13 cellular contexts compared by ENCODE assay signal in the genomic region with DNA sequence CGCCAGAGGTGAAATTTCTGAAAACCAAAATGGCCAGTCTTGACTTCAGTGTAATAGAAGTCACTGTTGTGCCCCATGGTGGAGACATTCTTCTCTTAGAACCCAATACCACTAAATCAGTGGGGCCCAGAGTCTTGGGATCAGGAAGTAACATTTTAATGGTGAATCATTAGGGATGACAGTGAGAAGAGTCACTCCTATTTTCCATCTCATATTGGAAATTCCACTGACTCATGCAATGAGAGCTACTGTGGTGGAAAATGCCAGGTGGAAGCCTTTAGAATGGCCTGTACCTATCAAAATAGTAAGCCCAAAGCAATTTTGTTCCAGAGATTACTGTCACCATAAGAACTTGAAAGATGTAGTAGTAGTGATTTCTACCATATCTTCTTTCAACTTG. TPM values are rescaled to one million over a fixed set of nuclear protein-coding genes. Genes with fewer than 3 reads are reported as not detected.
DNase-seq lines count a peak whose midpoint lies in the region; ATAC-seq and TF ChIP-seq lines count a peak whose summit lies in the region.
"Had no signal": no experiment of that assay in that cellular context is flagged by ENCODE, and none has a peak within 500 bp of the region (broad histone marks: within the 10 kb centered on the region; RNA-seq: fewer than 3 reads in every experiment).

No MANE protein-coding gene starts in this region.

- no peak overlapping the region for H3K27ac ChIP-seq in right lobe of liver
- H3K27ac ChIP-seq: pancreas, uterus had no signal

- no peaks in the 10 kb centered on the region for H3K4me1 ChIP-seq in right lobe of liver
- H3K4me1 ChIP-seq: pancreas, uterus had no signal

- POLR2A ChIA-PET in BJ (lab: Charles Lee): interaction anchor here (0.6 kb wide), 1 partner anchor 18 kb away, joined by 12 read pairs; no protein-coding TSS in a partner anchor

- CTCF ChIA-PET in BJ (lab: Yijun Ruan, JAX): interaction anchor here (1.4 to 3.4 kb wide), 3 partner anchors 9 to 69 kb away, joined by 5 to 20 read pairs (median 5); a partner anchor contains a TSS

- DNase-seq in BJ (ENCODE audit: low read depth) (peak; percentile 43), HFF-Myc (ENCODE audit: extremely low read depth, low read depth) (peak; percentile 42), amniotic epithelial cell (ENCODE audit: low read depth) (peak; percentile 78), kidney glomerular epithelial cell (lab: John Stamatoyannopoulos, UW) (peak; percentile 87), globus pallidus (ENCODE audit: low spot score) (no peak), right lobe of liver (no peak), Ammon's horn (ENCODE audit: low spot score) (no peak)
- DNase-seq: activated effector memory CD4-positive, alpha-beta T cell treated with Interleukin-2 at 50 U/mL for 16 hours; H7; islet precursor cell; pancreas; uterus had no signal

- H3K27me3 ChIP-seq in BJ (ENCODE audit: control insufficient read depth, insufficient read depth, low read length) (no peaks in the 10 kb centered on the region), right lobe of liver (no peaks in the 10 kb centered on the region)
- H3K27me3 ChIP-seq: pancreas, uterus had no signal

- intact Hi-C loops in right lobe of liver (cut with DNase I): no loop called here

- no peaks in the 10 kb centered on the region for H3K36me3 ChIP-seq in BJ (ENCODE audit: control insufficient read depth, insufficient read depth, low read length)
- H3K36me3 ChIP-seq in right lobe of liver: no peaks in the 10 kb centered on the region
- H3K36me3 ChIP-seq: pancreas, uterus had no signal

- no peak for TF ChIP-seq POLR2A in right lobe of liver (IDR thresholded peaks at IDR 0.05)

- no peaks in the 10 kb centered on the region for H3K9me3 ChIP-seq in right lobe of liver
- H3K9me3 ChIP-seq: pancreas, uterus had no signal

- ATAC-seq in right lobe of liver (no peak), GM21737 (IDR thresholded peaks at IDR 0.05; ENCODE audit: unreplicated experiment) (no peak)
- ATAC-seq: pancreas had no signal

- WGBS in right lobe of liver (ENCODE audit: insufficient coverage, low coverage, low lambda C conversion rate, missing lambda C conversion rate): 100% methylated on average over 1 of the region's 1 CpG

- H3K4me3 ChIP-seq in BJ (ENCODE audit: low read depth, low read length): no peak overlapping the region
- no peak overlapping the region for H3K4me3 ChIP-seq in HFF-Myc (replicated peaks; ENCODE audit: low read depth, low read length)
- no peak overlapping the region for H3K4me3 ChIP-seq in right lobe of liver
- H3K4me3 ChIP-seq: pancreas, uterus had no signal

- TF ChIP-seq CTCF in BJ (IDR thresholded peaks at IDR 0.05; ENCODE audit: insufficient read depth, low read depth, low read length): no peak
- no peak for TF ChIP-seq CTCF in HFF-Myc (IDR thresholded peaks at IDR 0.05; ENCODE audit: low read depth, low read length, missing control alignments)
- no peak for TF ChIP-seq CTCF in right lobe of liver (IDR thresholded peaks at IDR 0.05)

RNA-seq across cellular contexts. Expression of a gene that starts 20.6 kb away (rescaled TPM):
- 0.67 and 1.4 TPM in 2 replicates for polyA plus RNA-seq in BJ (2011; rRNA removed)
- 0.26 and 0.85 TPM in 2 replicates for polyA minus RNA-seq in BJ (2011; rRNA and poly(A)+ RNA removed)
- total RNA-seq in right lobe of liver: 1 to 10 TPM in 1 of 6 experiments, under 1 TPM in 5; 0.15 to 1.2 (median 0.40) TPM

RNA-seq across cellular contexts. Expression of a gene that starts 28.8 kb away (rescaled TPM):
- 1,093 and 1,537 TPM in 2 replicates for polyA plus RNA-seq in BJ (2011; rRNA removed)
- 324 and 485 TPM in 2 replicates for polyA minus RNA-seq in BJ (2011; rRNA and poly(A)+ RNA removed)
- total RNA-seq in right lobe of liver: 100 to 1,000 TPM in 3 of 6 experiments, 10 to 100 TPM in 3; 47.9 to 207 (median 107) TPM

Comparison
In these comparisons a context has a peak if more than half of its experiments do, and no peak if none do; other contexts are left out.
1. DNase-seq: peak in BJ (single experiment), HFF-Myc (single experiment), amniotic epithelial cell (single experiment) and kidney glomerular epithelial cell (single experiment); none in globus pallidus (single experiment), right lobe of liver (0 of 3) and Ammon's horn (single experiment).